1 cellular context compared by ENCODE assay signal in genomic region chr4:41124916-41125548, GRCh38.
TF ChIP-seq lines count a peak whose summit lies in the region.

No MANE protein-coding gene starts in this region.

TF ChIP-seq in H1, 55 proteins besides CTCF, POLR2A, EP300 and RAD21:
- TF ChIP-seq FOSL1 (IDR thresholded peaks at IDR 0.05; ENCODE audit: insufficient read depth, low read depth, low read length): no peak
- TF ChIP-seq NANOG (IDR thresholded peaks at IDR 0.05; ENCODE audit: insufficient read depth, low read depth, low read length, poor library complexity, severe bottlenecking): peak; percentile 79
- peak; percentile 83; the same call in 1 of the 2 replicates for TF ChIP-seq TCF12 (IDR thresholded peaks at IDR 0.05; ENCODE audit: low read depth, low read length)
- TF ChIP-seq TEAD4 (IDR thresholded peaks at IDR 0.05; ENCODE audit: low read depth, low read length): peak; percentile 96
- TF ChIP-seq CHD7 (IDR thresholded peaks at IDR 0.05; ENCODE audit: insufficient replicate concordance, low read length): no peak
- peak in 1 of 2 experiments; percentile 30 for TF ChIP-seq BCL11A (IDR thresholded peaks at IDR 0.05; ENCODE audit: low read depth in 2 of 2, low read length in 2 of 2)
